1 cellular context compared by ENCODE assay signal in the genomic region with DNA sequence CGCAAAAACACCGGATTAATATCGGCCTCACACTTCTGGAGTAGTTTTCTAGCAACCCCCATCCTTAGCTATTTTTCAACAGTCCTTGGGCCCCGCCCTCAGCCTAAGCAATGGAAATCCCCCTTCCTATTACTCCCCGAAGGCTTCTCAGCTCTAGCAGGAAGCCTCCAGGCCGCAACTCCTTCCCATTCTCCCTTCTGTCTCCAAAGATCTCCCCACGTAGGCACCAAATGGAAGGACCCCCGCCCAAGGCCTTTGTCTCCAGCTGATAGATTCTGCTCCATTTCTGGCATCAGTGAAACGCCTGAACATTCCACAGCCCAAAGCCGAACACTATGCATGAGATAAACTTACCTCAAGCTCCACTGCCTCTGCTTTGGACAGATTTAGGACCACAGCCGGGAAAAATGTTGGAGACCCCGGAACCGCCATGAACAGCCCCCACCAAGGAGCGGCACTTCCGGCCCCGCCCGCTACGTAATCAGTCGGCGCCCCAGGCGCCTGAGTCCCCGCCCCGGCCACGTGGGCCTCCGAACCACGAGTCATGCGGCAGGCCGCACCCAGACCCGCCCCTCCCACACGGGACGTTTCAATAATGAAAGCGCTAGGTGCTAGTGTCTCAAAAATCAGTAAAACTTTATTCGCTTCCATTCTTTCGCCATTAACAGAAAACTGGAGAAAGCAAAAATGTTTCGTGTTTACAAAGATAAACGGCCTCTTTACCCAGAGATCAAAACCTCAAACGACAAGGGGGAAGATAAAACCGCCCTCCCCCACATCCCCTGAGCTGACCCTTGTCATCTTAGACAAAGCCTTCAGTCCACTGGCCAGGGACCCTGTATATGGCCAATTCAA.
A peak's percentile ranks its signal among the peaks of the same experiment; 100 is the strongest.
TF ChIP-seq lines count a peak whose summit lies in the region.

Gene NRAS (minus strand): TSS at position 468 of the 855 bp plus-strand sequence. CDS start 611 bp downstream, outside the sequence.

TF ChIP-seq in GM12878, 131 proteins besides CTCF, POLR2A, EP300 and RAD21 (continued from another document and continues in another):
- TF ChIP-seq USF1 (IDR thresholded peaks at IDR 0.05; ENCODE audit: borderline replicate concordance, extremely low read length, insufficient read depth, low read depth, low read length): peak; percentile 90
- TF ChIP-seq BRCA1 (IDR thresholded peaks at IDR 0.05; ENCODE audit: low read depth, low read length): no peak; the same call in 1 of the 2 replicates
- TF ChIP-seq FOS (IDR thresholded peaks at IDR 0.05; ENCODE audit: borderline replicate concordance, extremely low read depth, insufficient read length): no peak
- TF ChIP-seq STAT1 (conservative IDR thresholded peaks at IDR 0.05): peak; percentile 78; the same call in 1 of the 2 replicates
- TF ChIP-seq MXI1 (IDR thresholded peaks at IDR 0.05; ENCODE audit: low read depth, low read length): peak; percentile 99
- no peak; the same call in 1 of the 2 replicates for TF ChIP-seq FOXM1 (IDR thresholded peaks at IDR 0.05; ENCODE audit: low read depth, low read length)
- no peak for TF ChIP-seq JUND (IDR thresholded peaks at IDR 0.05; ENCODE audit: low read depth, low read length)
- peak; percentile 17; the same call in 1 of the 2 replicates for TF ChIP-seq SMC3 (IDR thresholded peaks at IDR 0.05; ENCODE audit: borderline replicate concordance, low read length)
- TF ChIP-seq, protein P1, sequence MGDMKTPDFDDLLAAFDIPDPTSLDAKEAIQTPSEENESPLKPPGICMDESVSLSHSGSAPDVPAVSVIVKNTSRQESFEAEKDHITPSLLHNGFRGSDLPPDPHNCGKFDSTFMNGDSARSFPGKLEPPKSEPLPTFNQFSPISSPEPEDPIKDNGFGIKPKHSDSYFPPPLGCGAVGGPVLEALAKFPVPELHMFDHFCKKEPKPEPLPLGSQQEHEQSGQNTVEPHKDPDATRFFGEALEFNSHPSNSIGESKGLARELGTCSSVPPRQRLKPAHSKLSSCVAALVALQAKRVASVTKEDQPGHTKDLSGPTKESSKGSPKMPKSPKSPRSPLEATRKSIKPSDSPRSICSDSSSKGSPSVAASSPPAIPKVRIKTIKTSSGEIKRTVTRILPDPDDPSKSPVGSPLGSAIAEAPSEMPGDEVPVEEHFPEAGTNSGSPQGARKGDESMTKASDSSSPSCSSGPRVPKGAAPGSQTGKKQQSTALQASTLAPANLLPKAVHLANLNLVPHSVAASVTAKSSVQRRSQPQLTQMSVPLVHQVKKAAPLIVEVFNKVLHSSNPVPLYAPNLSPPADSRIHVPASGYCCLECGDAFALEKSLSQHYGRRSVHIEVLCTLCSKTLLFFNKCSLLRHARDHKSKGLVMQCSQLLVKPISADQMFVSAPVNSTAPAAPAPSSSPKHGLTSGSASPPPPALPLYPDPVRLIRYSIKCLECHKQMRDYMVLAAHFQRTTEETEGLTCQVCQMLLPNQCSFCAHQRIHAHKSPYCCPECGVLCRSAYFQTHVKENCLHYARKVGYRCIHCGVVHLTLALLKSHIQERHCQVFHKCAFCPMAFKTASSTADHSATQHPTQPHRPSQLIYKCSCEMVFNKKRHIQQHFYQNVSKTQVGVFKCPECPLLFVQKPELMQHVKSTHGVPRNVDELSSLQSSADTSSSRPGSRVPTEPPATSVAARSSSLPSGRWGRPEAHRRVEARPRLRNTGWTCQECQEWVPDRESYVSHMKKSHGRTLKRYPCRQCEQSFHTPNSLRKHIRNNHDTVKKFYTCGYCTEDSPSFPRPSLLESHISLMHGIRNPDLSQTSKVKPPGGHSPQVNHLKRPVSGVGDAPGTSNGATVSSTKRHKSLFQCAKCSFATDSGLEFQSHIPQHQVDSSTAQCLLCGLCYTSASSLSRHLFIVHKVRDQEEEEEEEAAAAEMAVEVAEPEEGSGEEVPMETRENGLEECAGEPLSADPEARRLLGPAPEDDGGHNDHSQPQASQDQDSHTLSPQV (IDR thresholded peaks at IDR 0.05): no peak
- TF ChIP-seq NBN (IDR thresholded peaks at IDR 0.05): peak; percentile 87
- 0 out of 2 replicates have a peak, but pooled peaks have one; percentile 10 for TF ChIP-seq REST (IDR thresholded peaks at IDR 0.05; ENCODE audit: low read depth, low read length)
- TF ChIP-seq TCF7 (IDR thresholded peaks at IDR 0.05; ENCODE audit: borderline replicate concordance): no peak
- no peak for TF ChIP-seq CHD4 (IDR thresholded peaks at IDR 0.05)
- TF ChIP-seq MLLT1 (IDR thresholded peaks at IDR 0.05): peak; percentile 75
- peak; percentile 66; the same call in 2 of the 3 replicates for TF ChIP-seq POU2F2 (IDR thresholded peaks at IDR 0.05; ENCODE audit: borderline replicate concordance, low read depth, low read length)
- TF ChIP-seq, protein P2, sequence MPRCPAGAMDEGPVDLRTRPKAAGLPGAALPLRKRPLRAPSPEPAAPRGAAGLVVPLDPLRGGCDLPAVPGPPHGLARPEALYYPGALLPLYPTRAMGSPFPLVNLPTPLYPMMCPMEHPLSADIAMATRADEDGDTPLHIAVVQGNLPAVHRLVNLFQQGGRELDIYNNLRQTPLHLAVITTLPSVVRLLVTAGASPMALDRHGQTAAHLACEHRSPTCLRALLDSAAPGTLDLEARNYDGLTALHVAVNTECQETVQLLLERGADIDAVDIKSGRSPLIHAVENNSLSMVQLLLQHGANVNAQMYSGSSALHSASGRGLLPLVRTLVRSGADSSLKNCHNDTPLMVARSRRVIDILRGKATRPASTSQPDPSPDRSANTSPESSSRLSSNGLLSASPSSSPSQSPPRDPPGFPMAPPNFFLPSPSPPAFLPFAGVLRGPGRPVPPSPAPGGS (IDR thresholded peaks at IDR 0.05; ENCODE audit: borderline replicate concordance, insufficient read depth, low read depth, low read length, poor library complexity, severe bottlenecking): peak; percentile 96
- no peak for TF ChIP-seq SUZ12 (IDR thresholded peaks at IDR 0.05; ENCODE audit: unreplicated experiment)
- TF ChIP-seq BHLHE40 (IDR thresholded peaks at IDR 0.05; ENCODE audit: borderline replicate concordance in 1 of 2, low read depth in 2 of 2, low read length in 1 of 2): peak; percentile 78 to 80
- TF ChIP-seq TBL1XR1 (IDR thresholded peaks at IDR 0.05; ENCODE audit: low read depth, low read length): peak; percentile 79; the same call in 1 of the 2 replicates
- TF ChIP-seq BMI1 (IDR thresholded peaks at IDR 0.05; ENCODE audit: borderline replicate concordance): no peak; the same call in 1 of the 2 replicates
- TF ChIP-seq RB1 (IDR thresholded peaks at IDR 0.05; ENCODE audit: borderline replicate concordance): no peak; the same call in 1 of the 2 replicates
- peak; percentile 99 for TF ChIP-seq CREM (IDR thresholded peaks at IDR 0.05; ENCODE audit: low read depth)
- no peak for TF ChIP-seq ZNF274 (IDR thresholded peaks at IDR 0.05; ENCODE audit: insufficient read depth, insufficient read length)
- peak; percentile 58; the same call in 1 of the 2 replicates for TF ChIP-seq RUNX3 (IDR thresholded peaks at IDR 0.05; ENCODE audit: low read length)
- TF ChIP-seq DPF2 (IDR thresholded peaks at IDR 0.05): peak; percentile 56; the same call in 1 of the 2 replicates
- no peak; the same call in none of the 2 replicates for TF ChIP-seq NFIC (IDR thresholded peaks at IDR 0.05; ENCODE audit: low read depth, low read length)
- peak; percentile 59; the same call in 1 of the 2 replicates for TF ChIP-seq BCLAF1 (IDR thresholded peaks at IDR 0.05)
- peak; percentile 88; the same call in 1 of the 2 replicates for TF ChIP-seq ZNF207 (IDR thresholded peaks at IDR 0.05; ENCODE audit: borderline replicate concordance)
- TF ChIP-seq RELB (IDR thresholded peaks at IDR 0.05; ENCODE audit: low read depth): peak; percentile 96
- TF ChIP-seq CHD1 (IDR thresholded peaks at IDR 0.05; ENCODE audit: low read depth, low read length): no peak
- no peak for TF ChIP-seq ASH2L (IDR thresholded peaks at IDR 0.05; ENCODE audit: borderline replicate concordance, low read depth)
- TF ChIP-seq MYC (IDR thresholded peaks at IDR 0.05; ENCODE audit: insufficient read depth, insufficient read length, insufficient replicate concordance, low read length, severe bottlenecking): peak; percentile 93
- peak; percentile 92 for TF ChIP-seq SMARCA5 (IDR thresholded peaks at IDR 0.05)
- 0 out of 2 replicates have a peak, but pooled peaks have one; percentile 9 for TF ChIP-seq JUNB (IDR thresholded peaks at IDR 0.05)
- peak; percentile 75 for TF ChIP-seq IKZF1 (conservative IDR thresholded peaks at IDR 0.05)
- peak; percentile 61; the same call in 1 of the 2 replicates for TF ChIP-seq BACH1 (IDR thresholded peaks at IDR 0.05; ENCODE audit: borderline replicate concordance)
- TF ChIP-seq NR2C2 (IDR thresholded peaks at IDR 0.05; ENCODE audit: borderline replicate concordance, control insufficient read depth, insufficient read length, low read depth): no peak
- TF ChIP-seq ATF2 (IDR thresholded peaks at IDR 0.05; ENCODE audit: low read length): peak; percentile 72
